1 cellular context compared by ENCODE assay signal in genomic region chr1:47765742-47766485, GRCh38.
TF ChIP-seq lines count a peak whose summit lies in the region.

No MANE protein-coding gene starts in this region.

TF ChIP-seq in H1, 55 proteins besides CTCF, POLR2A, EP300 and RAD21 (continued from another document):
- TF ChIP-seq SIN3A (conservative IDR thresholded peaks at IDR 0.05 in 1 of 2, IDR thresholded peaks at IDR 0.05 in 1 of 2; ENCODE audit: low read depth in 1 of 2, low read length in 2 of 2) (no peak), NRF1 (IDR thresholded peaks at IDR 0.05; ENCODE audit: low read depth, low read length) (no peak), CHD7 (IDR thresholded peaks at IDR 0.05; ENCODE audit: insufficient replicate concordance, low read length) (no peak), SRF (IDR thresholded peaks at IDR 0.05; ENCODE audit: low read depth, low read length) (no peak), YY1 (IDR thresholded peaks at IDR 0.05; ENCODE audit: low read depth, low read length) (no peak), JUND (IDR thresholded peaks at IDR 0.05; ENCODE audit: low read length) (no peak), ZNF274 (IDR thresholded peaks at IDR 0.05; ENCODE audit: borderline replicate concordance, extremely low read depth, low read length) (no peak)
- TF ChIP-seq, protein P1, sequence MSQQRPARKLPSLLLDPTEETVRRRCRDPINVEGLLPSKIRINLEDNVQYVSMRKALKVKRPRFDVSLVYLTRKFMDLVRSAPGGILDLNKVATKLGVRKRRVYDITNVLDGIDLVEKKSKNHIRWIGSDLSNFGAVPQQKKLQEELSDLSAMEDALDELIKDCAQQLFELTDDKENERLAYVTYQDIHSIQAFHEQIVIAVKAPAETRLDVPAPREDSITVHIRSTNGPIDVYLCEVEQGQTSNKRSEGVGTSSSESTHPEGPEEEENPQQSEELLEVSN (IDR thresholded peaks at IDR 0.05), result no peak
- TF ChIP-seq, protein P2, sequence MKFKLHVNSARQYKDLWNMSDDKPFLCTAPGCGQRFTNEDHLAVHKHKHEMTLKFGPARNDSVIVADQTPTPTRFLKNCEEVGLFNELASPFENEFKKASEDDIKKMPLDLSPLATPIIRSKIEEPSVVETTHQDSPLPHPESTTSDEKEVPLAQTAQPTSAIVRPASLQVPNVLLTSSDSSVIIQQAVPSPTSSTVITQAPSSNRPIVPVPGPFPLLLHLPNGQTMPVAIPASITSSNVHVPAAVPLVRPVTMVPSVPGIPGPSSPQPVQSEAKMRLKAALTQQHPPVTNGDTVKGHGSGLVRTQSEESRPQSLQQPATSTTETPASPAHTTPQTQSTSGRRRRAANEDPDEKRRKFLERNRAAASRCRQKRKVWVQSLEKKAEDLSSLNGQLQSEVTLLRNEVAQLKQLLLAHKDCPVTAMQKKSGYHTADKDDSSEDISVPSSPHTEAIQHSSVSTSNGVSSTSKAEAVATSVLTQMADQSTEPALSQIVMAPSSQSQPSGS (IDR thresholded peaks at IDR 0.05; ENCODE audit: low read length), result no peak
TF ChIP-seq in H1: peak in this region for 0.
